9 cellular contexts compared by ENCODE assay signal in genomic region chr6:138403801-138404665, GRCh38. TPM values are rescaled to one million over a fixed set of nuclear protein-coding genes. Genes with fewer than 3 reads are reported as not detected.
DNase-seq lines count a peak whose midpoint lies in the region; ATAC-seq, FAIRE-seq and TF ChIP-seq lines count a peak whose summit lies in the region.
"Had no signal": no experiment of that assay in that cellular context is flagged by ENCODE, and none has a peak within 500 bp of the region (broad histone marks: within the 10 kb centered on the region; RNA-seq: fewer than 3 reads in every experiment).

Gene HEBP2, plus strand, starts transcription at chr6:138404223. Its CDS starts 273 bp downstream, at chr6:138404496.

- H3K27ac ChIP-seq in BLaER1 (peak within 1 kb of the TSS; percentile 85), HepG2 (ENCODE audit: extremely low read length, insufficient read depth, low read length) (peak within 1 kb of the TSS; percentile 55)

- H3K4me1 ChIP-seq in BLaER1 (peaks cover 21% of the 10 kb centered on the region), HepG2 (ENCODE audit: insufficient read depth, low read length) (peaks cover 19% of the 10 kb centered on the region)

- H3K9me3 ChIP-seq in BLaER1 (no peaks in the 10 kb centered on the region), HepG2 (ENCODE audit: low read length) (no peaks in the 10 kb centered on the region)

- peak; percentile 97 for TF ChIP-seq RAD21 in HepG2 (CRISPR knock-in tag; IDR thresholded peaks at IDR 0.05)

- intact Hi-C loops in HepG2 (cut with micrococcal nuclease; ENCODE audit: unreplicated experiment), result loop anchor here (2.0 to 5.0 kb wide), 2 partner anchors 117 to 297 kb away; partner anchors contain the start of gene PERP

- TF ChIP-seq CTCF in HepG2 (CRISPR knock-in tag; IDR thresholded peaks at IDR 0.05), result peak; percentile 86

- peaks cover 4% of the 10 kb centered on the region; the same call in 1 of the 2 replicates for H4K20me1 ChIP-seq in BLaER1
- no peaks in the 10 kb centered on the region for H4K20me1 ChIP-seq in HepG2 (ENCODE audit: insufficient read depth, low read length)

- ATAC-seq in GM19372 (IDR thresholded peaks at IDR 0.05; ENCODE audit: low read depth, unreplicated experiment) (peak; percentile 92), HG03521 (IDR thresholded peaks at IDR 0.05; ENCODE audit: unreplicated experiment) (peak; percentile 84), HepG2 (peak; percentile 90)

- POLR2A ChIA-PET in HepG2 (lab: Yijun Ruan, JAX), result interaction anchor here (0.6 to 1.9 kb wide), 7 partner anchors 10 to 318 kb away, joined by 3 to 6 read pairs (median 3); no protein-coding TSS in a partner anchor

- peak within 1 kb of the TSS; percentile 73 for H3K4me3 ChIP-seq in BLaER1
- peak within 1 kb of the TSS; percentile 73 to 89 (median 84) for H3K4me3 ChIP-seq in HepG2 (replicated peaks in 1 of 3; ENCODE audit: insufficient read depth in 1 of 3, low read depth in 2 of 3, low read length in 3 of 3)

- no peak for FAIRE-seq in HepG2 (lab: Jason Lieb, UNC)
- FAIRE-seq: colon had no signal

- H3K36me3 ChIP-seq in BLaER1, result peaks cover 33% of the 10 kb centered on the region
- H3K36me3 ChIP-seq in HepG2 (replicated peaks in 1 of 2; ENCODE audit: control insufficient read depth in 1 of 2, insufficient read depth in 2 of 2, low read length in 2 of 2), result peaks cover 11 to 32% of the 10 kb centered on the region in 2 experiments

- peak within 1 kb of the TSS; percentile 13 for H2AFZ ChIP-seq in HepG2 (ENCODE audit: low read length)

- H3K79me2 ChIP-seq in HepG2 (ENCODE audit: insufficient read depth, low read length), result peaks cover 8% of the 10 kb centered on the region

- TF ChIP-seq EP300 in HepG2 (IDR thresholded peaks at IDR 0.05; ENCODE audit: low read depth in 2 of 2, low read length in 2 of 2) (peak; percentile 28 to 58; a peak in 3 of 4 replicates), HepG2 (CRISPR knock-in tag; IDR thresholded peaks at IDR 0.05; ENCODE audit: borderline replicate concordance) (no peak; the same call in 1 of the 2 replicates)

- CTCF ChIA-PET in HepG2 (lab: Yijun Ruan, JAX; ENCODE audit: low intra/inter-chr PET ratio, low total read pairs), result interaction anchor here (1.2 to 2.2 kb wide), 5 partner anchors 105 to 295 kb away, joined by 3 to 10 read pairs (median 5); no protein-coding TSS in a partner anchor

- BruUV-seq in HepG2 (replicated peaks; lab: Mats Ljungman, UMichigan), result no TSS peak

- no peaks in the 10 kb centered on the region for H3K27me3 ChIP-seq in BLaER1
- H3K27me3 ChIP-seq in HepG2 (ENCODE audit: control insufficient read depth in 1 of 2, insufficient read depth in 2 of 2, low read length in 2 of 2), result no peaks in the 10 kb centered on the region; a peak in 2 of 5 replicates

- peak within 1 kb of the TSS; percentile 94 for H3K4me2 ChIP-seq in BLaER1
- H3K4me2 ChIP-seq in HepG2 (ENCODE audit: low read depth, low read length), result peak within 1 kb of the TSS; percentile 91

- DNase-seq in NCI-H748 (lab: John Stamatoyannopoulos, UW; ENCODE audit: unreplicated experiment), result peak; percentile 98
- peak; percentile 72 to 89 for DNase-seq in activated CD4-positive, alpha-beta T cell treated with anti-CD3 and anti-CD28 coated beads, Interleukin-2, amount 50 U/mL, for 24 hours (ENCODE audit: low read depth in 1 of 2, low spot score in 1 of 2)
- peak; percentile 91 for DNase-seq in dermis blood vessel endothelial cell
- DNase-seq in HepG2 (ENCODE audit: low spot score), result peak; percentile 96
- DNase-seq in stimulated activated CD4-positive, alpha-beta T cell treated with anti-CD3 and anti-CD28 coated beads, Interleukin-4, amount 100 ng/mL, for 1 hour, result peak; percentile 93

- H3K9ac ChIP-seq in BLaER1 (peak within 1 kb of the TSS; percentile 80), HepG2 (ENCODE audit: insufficient read depth, low read depth, low read length) (peak within 1 kb of the TSS; percentile 84)

- in situ Hi-C loops in HepG2 (cut with HindIII; ENCODE audit: extremely low pct_ligation_motif_present, low pct_unique_long_range_greater_than_20kb), result loop anchor here (10.0 kb wide), 1 partner anchor 289 kb away; no protein-coding TSS in a partner anchor

- TF ChIP-seq POLR2A in HepG2 (IDR thresholded peaks at IDR 0.05; ENCODE audit: insufficient read depth in 1 of 2, low read depth in 2 of 2, low read length in 2 of 2), result peak; percentile 27 to 75; a peak in 3 of 4 replicates

- under 1% methylated on average over 30 of the region's 92 CpGs for WGBS in HepG2 (ENCODE audit: low lambda C conversion rate)

TF ChIP-seq in HepG2, 621 proteins besides CTCF, POLR2A, EP300 and RAD21 (continues in another document):
- no peak for TF ChIP-seq NR3C1 (CRISPR knock-in tag; IDR thresholded peaks at IDR 0.05)
- peak in 1 of 2 experiments; percentile 87; a peak in 2 of 4 replicates for TF ChIP-seq KLF16 (CRISPR knock-in tag; IDR thresholded peaks at IDR 0.05)
- TF ChIP-seq XRCC5 (optimal IDR thresholded peaks at IDR 0.05; ENCODE audit: low read length), result peak; percentile 97
- no peak for TF ChIP-seq ZUFSP (CRISPR knock-in tag; IDR thresholded peaks at IDR 0.05; ENCODE audit: borderline replicate concordance)
- peak; percentile 89; the same call in 1 of the 2 replicates for TF ChIP-seq ZFP90 (CRISPR knock-in tag; IDR thresholded peaks at IDR 0.05; ENCODE audit: borderline replicate concordance)
- TF ChIP-seq ZNF598 (CRISPR knock-in tag; IDR thresholded peaks at IDR 0.05; ENCODE audit: borderline replicate concordance), result peak; percentile 41; the same call in 1 of the 2 replicates
- TF ChIP-seq FOXJ3 (CRISPR knock-in tag; IDR thresholded peaks at IDR 0.05; ENCODE audit: borderline replicate concordance), result 0 out of 2 replicates have a peak, but pooled peaks have one; percentile 39
- TF ChIP-seq ZNF24 (IDR thresholded peaks at IDR 0.05), result no peak
- no peak for TF ChIP-seq ZNF101 (CRISPR knock-in tag; IDR thresholded peaks at IDR 0.05; ENCODE audit: borderline replicate concordance, low read depth)
- peak; percentile 74 for TF ChIP-seq ZNF770 (CRISPR knock-in tag; IDR thresholded peaks at IDR 0.05)
- TF ChIP-seq ZSCAN9 (CRISPR knock-in tag; IDR thresholded peaks at IDR 0.05; ENCODE audit: borderline replicate concordance), result peak; percentile 86; the same call in 1 of the 2 replicates

RNA-seq across cellular contexts. Expression of gene HEBP2, which starts in this region (rescaled TPM):
- 35.8 and 46.3 TPM in 2 replicates for total RNA-seq in dermis blood vessel endothelial cell
- 63.5 and 72.8 TPM in 2 replicates for total RNA-seq in HepG2 (2016; rRNA removed; fragmentation: Illumina TruSeq; extraction: Trizol)
- total RNA-seq in HepG2 (2016; cell fraction: cytosol; rRNA removed; fragmentation: Illumina TruSeq; extraction: Trizol; ENCODE audit: low read depth), result 166 and 170 TPM in 2 replicates
- 59.3 and 73.4 TPM in 2 replicates for total RNA-seq in HepG2 (2016; cell fraction: insoluble cytoplasmic fraction; rRNA removed; fragmentation: Illumina TruSeq; extraction: Trizol)
- total RNA-seq in HepG2 (2016; cell fraction: membrane; rRNA removed; fragmentation: Illumina TruSeq; extraction: Trizol), result 169 and 174 TPM in 2 replicates
- 26.7 and 33.2 TPM in 2 replicates for total RNA-seq in HepG2 (2016; cell fraction: nucleus; rRNA removed; fragmentation: Illumina TruSeq; extraction: Trizol)
- polyA plus RNA-seq in HepG2 (2011; rRNA removed), result 13.5 and 16.0 TPM in 2 replicates
- 10.7 and 20.4 TPM in 2 replicates for polyA plus RNA-seq in HepG2 (2011; cell fraction: cytosol; rRNA removed)
- 8.3 and 8.5 TPM in 2 replicates for polyA plus RNA-seq in HepG2 (2011; cell fraction: nucleus; rRNA removed)
- polyA plus RNA-seq in HepG2 (2012), result 22.1 and 42.4 TPM in 2 replicates
- 232 and 243 TPM in 2 replicates for polyA plus RNA-seq in HepG2 (2016; cell fraction: cytosol; fragmentation: Illumina TruSeq; extraction: Trizol; ENCODE audit: low read depth)
- 51.6 and 57.6 TPM in 2 replicates for polyA plus RNA-seq in HepG2 (2016; cell fraction: insoluble cytoplasmic fraction; fragmentation: Illumina TruSeq; extraction: Trizol; ENCODE audit: low read depth)
- polyA plus RNA-seq in HepG2 (2016; cell fraction: membrane; fragmentation: Illumina TruSeq; extraction: Trizol; ENCODE audit: low read depth), result 144 and 151 TPM in 2 replicates
- 47.5 and 48.3 TPM in 2 replicates for polyA plus RNA-seq in HepG2 (2016; cell fraction: nucleus; fragmentation: Illumina TruSeq; extraction: Trizol; ENCODE audit: insufficient read depth, low read depth)
- 0.23 and 2.4 TPM in 2 replicates for polyA minus RNA-seq in HepG2 (2011; rRNA and poly(A)+ RNA removed; ENCODE audit: low replicate concordance)
- polyA minus RNA-seq in HepG2 (2011; cell fraction: cytosol; rRNA and poly(A)+ RNA removed), result 4.3 and 5.5 TPM in 2 replicates
- polyA minus RNA-seq in HepG2 (2011; cell fraction: nucleus; rRNA and poly(A)+ RNA removed), result 8.5 and 8.8 TPM in 2 replicates

Comparison
In these comparisons a context has a peak if more than half of its experiments do, and no peak if none do; other contexts are left out.
1. Peak in every context shown above with its lines: DNase-seq, ATAC-seq, H3K4me3 ChIP-seq and H3K27ac ChIP-seq.